ENCODE assay signal across 9 cellular contexts in genomic region chr1:43558346-43558841, GRCh38. TPM values are rescaled to one million over a fixed set of nuclear protein-coding genes. Genes with fewer than 3 reads are reported as not detected.
DNase-seq lines count a peak whose midpoint lies in the region; ATAC-seq and TF ChIP-seq lines count a peak whose summit lies in the region.
"Had no signal": no experiment of that assay in that cellular context is flagged by ENCODE, and none has a peak within 500 bp of the region (broad histone marks: within the 10 kb centered on the region; RNA-seq: fewer than 3 reads in every experiment).

No MANE protein-coding gene starts in this region.

- H3K9me3 Mint-ChIP-seq in MCF 10A (ENCODE audit: unreplicated experiment): no peaks in the 10 kb centered on the region
- H3K9me3 Mint-ChIP-seq in natural killer cell treated with Interleukin-12 subunit alpha and Interleukin-12 subunit beta and Interleukin-15 and Interleukin-18, amount 100 ng/mL, for 72 hours: no peaks in the 10 kb centered on the region

- H3K9me3 ChIP-seq in endocrine pancreas (ENCODE audit: control insufficient read depth, low read length) (no peaks in the 10 kb centered on the region), mucosa of descending colon (no peaks in the 10 kb centered on the region)

- H3K4me1 ChIP-seq in endocrine pancreas (ENCODE audit: control insufficient read depth, insufficient read depth, low read length) (no peaks in the 10 kb centered on the region), mucosa of descending colon (ENCODE audit: low read depth) (peaks cover 20% of the 10 kb centered on the region)

- H3K4me3 Mint-ChIP-seq in MCF 10A (ENCODE audit: unreplicated experiment): no peak overlapping the region
- H3K4me3 Mint-ChIP-seq in natural killer cell treated with Interleukin-12 subunit alpha and Interleukin-12 subunit beta and Interleukin-15 and Interleukin-18, amount 100 ng/mL, for 72 hours: no peak overlapping the region

- POLR2A ChIA-PET in MCF 10A (lab: Yijun Ruan, JAX): interaction anchor here (0.6 to 1.3 kb wide), 4 partner anchors 10 to 113 kb away, joined by 3 to 4 read pairs (median 4); no protein-coding TSS in a partner anchor

- CTCF ChIA-PET in MCF 10A (lab: Yijun Ruan, JAX): no interaction called here

- H3K27me3 Mint-ChIP-seq in MCF 10A (ENCODE audit: insufficient read depth, unreplicated experiment): no peaks in the 10 kb centered on the region
- H3K27me3 Mint-ChIP-seq in natural killer cell treated with Interleukin-12 subunit alpha and Interleukin-12 subunit beta and Interleukin-15 and Interleukin-18, amount 100 ng/mL, for 72 hours: no peaks in the 10 kb centered on the region

- TF ChIP-seq CTCF in mucosa of descending colon (IDR thresholded peaks at IDR 0.05) (no peak), MCF 10A (IDR thresholded peaks at IDR 0.05; ENCODE audit: unreplicated experiment) (no peak)

- H3K27ac Mint-ChIP-seq in MCF 10A (ENCODE audit: low read depth, unreplicated experiment): no peak overlapping the region
- no peak overlapping the region for H3K27ac Mint-ChIP-seq in natural killer cell treated with Interleukin-12 subunit alpha and Interleukin-12 subunit beta and Interleukin-15 and Interleukin-18, amount 100 ng/mL, for 72 hours

- no peaks in the 10 kb centered on the region for H3K27me3 ChIP-seq in endocrine pancreas (ENCODE audit: control insufficient read depth, insufficient read depth, low read length)

- no TSS peak for BruUV-seq in MCF 10A (replicated peaks; lab: Mats Ljungman, UMichigan)

- no peaks in the 10 kb centered on the region for H3K4me1 Mint-ChIP-seq in MCF 10A (ENCODE audit: insufficient read depth, unreplicated experiment)
- peaks cover 6 to 9% of the 10 kb centered on the region in 2 donors for H3K4me1 Mint-ChIP-seq in natural killer cell treated with Interleukin-12 subunit alpha and Interleukin-12 subunit beta and Interleukin-15 and Interleukin-18, amount 100 ng/mL, for 72 hours (ENCODE audit: low read depth in 2 of 2)

- H3K36me3 Mint-ChIP-seq in MCF 10A (ENCODE audit: insufficient read depth, unreplicated experiment): peaks cover 25% of the 10 kb centered on the region
- H3K36me3 Mint-ChIP-seq in natural killer cell treated with Interleukin-12 subunit alpha and Interleukin-12 subunit beta and Interleukin-15 and Interleukin-18, amount 100 ng/mL, for 72 hours: no peaks in the 10 kb centered on the region

- H3K36me3 ChIP-seq in endocrine pancreas (ENCODE audit: control insufficient read depth, insufficient read depth, low read length): no peaks in the 10 kb centered on the region
- H3K36me3 ChIP-seq in mucosa of descending colon (ENCODE audit: low read depth): no peaks in the 10 kb centered on the region

- intact Hi-C loops in mucosa of descending colon (cut with DNase I, micrococcal nuclease) (no loop called here), MCF 10A (cut with micrococcal nuclease) (no loop called here)

- peak; percentile 53 for ATAC-seq in mucosa of descending colon
- ATAC-seq in natural killer cell treated with Interleukin-12 subunit alpha and Interleukin-12 subunit beta and Interleukin-15 and Interleukin-18, amount 100 ng/mL, for 72 hours: no peak

- H3K4me3 ChIP-seq in endocrine pancreas (ENCODE audit: control insufficient read depth, insufficient read depth, low read length) (no peak overlapping the region), mucosa of descending colon (no peak overlapping the region)

- DNase-seq in NCI-H1436 (lab: John Stamatoyannopoulos, UW) (peak; percentile 64), NCI-H1436 treated with DMSO at 0.1 percent for 48 hours (lab: John Stamatoyannopoulos, UW) (no peak), mucosa of descending colon (peak; percentile 62 to 69 (median 66)), ureter (ENCODE audit: low spot score) (peak; percentile 69), MCF 10A (ENCODE audit: unreplicated experiment) (no peak), NCI-H524 treated with DMSO at 0.1 percent for 48 hours (lab: John Stamatoyannopoulos, UW) (no peak)
- no peak for DNase-seq in natural killer cell treated with Interleukin-12 subunit alpha and Interleukin-12 subunit beta and Interleukin-15 and Interleukin-18, amount 100 ng/mL, for 72 hours (ENCODE audit: low spot score)
- DNase-seq: activated naive CD4-positive, alpha-beta T cell treated with Interleukin-2 at 50 U/mL for 16 hours had no signal

- H3K9ac ChIP-seq in endocrine pancreas (ENCODE audit: control insufficient read depth, insufficient read depth, low read length): peak overlapping the region; percentile 26

RNA-seq across cellular contexts. Expression of gene PTPRF, which starts 27.7 kb away (rescaled TPM):
- total RNA-seq in mucosa of descending colon: 100 to 1,000 TPM; 355 to 752 (median 384) TPM
- total RNA-seq in ureter: 405 TPM
- total RNA-seq in MCF 10A (2022): 67.2 and 87.1 TPM in 2 replicates
- total RNA-seq in natural killer cell treated with Interleukin-12 subunit alpha and Interleukin-12 subunit beta and Interleukin-15 and Interleukin-18, amount 100 ng/mL, for 72 hours: 1 to 10 TPM in 1 of 2 donors, under 1 TPM in 1; 0.33 to 1.3 TPM

Comparison
In these comparisons a context has a peak if more than half of its experiments do, and no peak if none do; other contexts are left out.
1. DNase-seq: peak in NCI-H1436 (single experiment), mucosa of descending colon (3 of 3) and ureter (single experiment); none in NCI-H1436 treated with DMSO at 0.1 percent for 48 hours (single experiment), MCF 10A (single experiment), NCI-H524 treated with DMSO at 0.1 percent for 48 hours (single experiment) and natural killer cell treated with Interleukin-12 subunit alpha and Interleukin-12 subunit beta and Interleukin-15 and Interleukin-18, amount 100 ng/mL, for 72 hours (single experiment).
2. RNA of gene PTPRF, which starts 27.7 kb away (total RNA-seq): 405 TPM in ureter (single experiment), 355 to 752 TPM in mucosa of descending colon and 67.2 to 87.1 TPM in MCF 10A; 0.33 to 1.3 TPM in natural killer cell treated with Interleukin-12 subunit alpha and Interleukin-12 subunit beta and Interleukin-15 and Interleukin-18, amount 100 ng/mL, for 72 hours; every median in the first group is over 10 times any median in the second.